28 cellular contexts compared by ENCODE assay signal in genomic region chr3:29899011-29899410, GRCh38.
"Had no signal": no experiment of that assay in that cellular context is flagged by ENCODE, and none has a peak within 500 bp of the region (broad histone marks: within the 10 kb centered on the region; RNA-seq: fewer than 3 reads in every experiment).

No MANE protein-coding gene starts in this region.

- H3K27ac Mint-ChIP-seq: naive thymus-derived CD8-positive, alpha-beta T cell; natural killer cell treated with Interleukin-12 subunit alpha and Interleukin-12 subunit beta and Interleukin-15 and Interleukin-18, amount 100 ng/mL, for 72 hours; neural progenitor cell; progenitor cell of endocrine pancreas; stimulated activated effector memory CD8-positive, alpha-beta T cell treated with anti-CD3 and anti-CD28 coated beads, Interleukin-12 subunit alpha, Interleukin-12 subunit beta, amount 100 ng/mL, for 72 hours; stimulated activated naive B cell treated with anti-CD40 and anti-IgM and Interleukin-4, amounts not matched to agents 10 μg/mL and 1 μg/mL and 100 μg/mL, for 72 hours; stimulated activated naive CD8-positive, alpha-beta T cell treated with anti-CD3 and anti-CD28 coated beads, Interleukin-15, Interleukin-2, amounts not matched to agents 100 ng/mL and 50 ng/mL, for 24 hours; type B pancreatic cell had no signal

- H3K4me1 Mint-ChIP-seq: naive thymus-derived CD8-positive, alpha-beta T cell; stimulated activated effector memory CD8-positive, alpha-beta T cell treated with anti-CD3 and anti-CD28 coated beads, Interleukin-12 subunit alpha, Interleukin-12 subunit beta, amount 100 ng/mL, for 72 hours; stimulated activated naive B cell treated with anti-CD40 and anti-IgM and Interleukin-4, amounts not matched to agents 10 μg/mL and 1 μg/mL and 100 μg/mL, for 72 hours had no signal

- H3K9me3 Mint-ChIP-seq: naive thymus-derived CD8-positive, alpha-beta T cell; neural progenitor cell; stimulated activated naive B cell treated with anti-CD40 and anti-IgM and Interleukin-4, amounts not matched to agents 10 μg/mL and 1 μg/mL and 100 μg/mL, for 72 hours; stimulated activated naive CD8-positive, alpha-beta T cell treated with anti-CD3 and anti-CD28 coated beads, Interleukin-15, Interleukin-2, amounts not matched to agents 100 ng/mL and 50 ng/mL, for 24 hours; type B pancreatic cell had no signal

- FAIRE-seq: small intestine had no signal

- H3K27me3 ChIP-seq: neural progenitor cell, ovary, right lobe of liver, sigmoid colon, suprapubic skin, testis, tibial artery, transverse colon, upper lobe of right lung, uterus had no signal

- DNase-seq: naive thymus-derived CD8-positive, alpha-beta T cell; occipital lobe; ovary; posterior cingulate gyrus; psoas muscle; right cardiac atrium; right lobe of liver; sigmoid colon; small intestine; stimulated activated CD4-positive, alpha-beta T cell treated with anti-CD3 and anti-CD28 coated beads, Interleukin-15, amount 100 ng/mL, for 24 hours; stimulated activated CD4-positive, alpha-beta T cell treated with anti-CD3 and anti-CD28 coated beads, Interleukin-2, amount 100 ng/mL, for 24 hours; stimulated activated CD4-positive, alpha-beta T cell treated with anti-CD3 and anti-CD28 coated beads, Interleukin-2, amount 100 ng/mL, for 48 hours; stimulated activated CD4-positive, alpha-beta T cell treated with anti-CD3 and anti-CD28 coated beads, Interleukin-4, amount 100 ng/mL, for 24 hours; stimulated activated naive B cell treated with anti-CD40 and anti-IgM and Interleukin-4, amounts not matched to agents 10 μg/mL and 1 μg/mL and 100 μg/mL, for 72 hours; stimulated activated naive CD4-positive, alpha-beta T cell treated with Interleukin-2 at 50 U/mL for 16 hours; substantia nigra; tibial artery; transverse colon; upper lobe of right lung; uterus had no signal

- H3K36me3 Mint-ChIP-seq: naive thymus-derived CD8-positive, alpha-beta T cell; natural killer cell treated with Interleukin-12 subunit alpha and Interleukin-12 subunit beta and Interleukin-15 and Interleukin-18, amount 100 ng/mL, for 72 hours; neural progenitor cell; stimulated activated effector memory CD8-positive, alpha-beta T cell treated with anti-CD3 and anti-CD28 coated beads, Interleukin-12 subunit alpha, Interleukin-12 subunit beta, amount 100 ng/mL, for 72 hours; stimulated activated naive B cell treated with anti-CD40 and anti-IgM and Interleukin-4, amounts not matched to agents 10 μg/mL and 1 μg/mL and 100 μg/mL, for 72 hours; type B pancreatic cell had no signal

- H3K4me3 Mint-ChIP-seq: naive thymus-derived CD8-positive, alpha-beta T cell; natural killer cell treated with Interleukin-12 subunit alpha and Interleukin-12 subunit beta and Interleukin-15 and Interleukin-18, amount 100 ng/mL, for 72 hours; neural progenitor cell; stimulated activated effector memory CD8-positive, alpha-beta T cell treated with anti-CD3 and anti-CD28 coated beads, Interleukin-12 subunit alpha, Interleukin-12 subunit beta, amount 100 ng/mL, for 72 hours; stimulated activated naive B cell treated with anti-CD40 and anti-IgM and Interleukin-4, amounts not matched to agents 10 μg/mL and 1 μg/mL and 100 μg/mL, for 72 hours; stimulated activated naive CD8-positive, alpha-beta T cell treated with anti-CD3 and anti-CD28 coated beads, Interleukin-15, Interleukin-2, amounts not matched to agents 100 ng/mL and 50 ng/mL, for 24 hours; type B pancreatic cell had no signal

- H3K36me3 ChIP-seq: neural progenitor cell, ovary, right lobe of liver, sigmoid colon, suprapubic skin, tibial artery, transverse colon, upper lobe of right lung, uterus had no signal

- H3K27me3 Mint-ChIP-seq: natural killer cell treated with Interleukin-12 subunit alpha and Interleukin-12 subunit beta and Interleukin-15 and Interleukin-18, amount 100 ng/mL, for 72 hours; type B pancreatic cell had no signal

- H3K4me3 ChIP-seq: neural progenitor cell, ovary, psoas muscle, right lobe of liver, sigmoid colon, suprapubic skin, testis, tibial artery, transverse colon, upper lobe of right lung, uterus had no signal
